Comparison of ENCODE assay signal across 8 cellular contexts in genomic region chr3:150703756-150704344, GRCh38. TPM values are rescaled to one million over a fixed set of nuclear protein-coding genes. Genes with fewer than 3 reads are reported as not detected.
A peak's percentile ranks its signal among the peaks of the same experiment; 100 is the strongest.
DNase-seq lines count a peak whose midpoint lies in the region; ATAC-seq and TF ChIP-seq lines count a peak whose summit lies in the region.

ERICH6 (minus strand) TSS chr3:150703920; CDS start chr3:150703898, 22 bp downstream.

- DNase-seq in GM12865 (ENCODE audit: low read depth) (peak; percentile 95), NCI-H1092 (lab: John Stamatoyannopoulos, UW) (peak; percentile 80), SKM-1 treated with dmso at 0.1 percent for 144 hours (lab: John Stamatoyannopoulos, UW; ENCODE audit: unreplicated experiment) (peak; percentile 78), cardiac septum (ENCODE audit: low spot score) (peak; percentile 95), pons (ENCODE audit: low spot score) (peak; percentile 76), type B pancreatic cell (ENCODE audit: extremely low spot score, unreplicated experiment) (peak; percentile 94)
- DNase-seq in activated naive CD8-positive, alpha-beta T cell treated with anti-CD3 and anti-CD28 coated beads, Interleukin-2, amount 50 U/mL, for 16 hours (ENCODE audit: low read depth, low spot score), result peak; percentile 40

- peaks cover 15% of the 10 kb centered on the region for H3K36me3 Mint-ChIP-seq in type B pancreatic cell

- peak within 1 kb of the TSS; percentile 96 for H3K27ac Mint-ChIP-seq in type B pancreatic cell

- peak within 1 kb of the TSS; percentile 71 for H3K4me3 ChIP-seq in GM12865 (ENCODE audit: low read depth, low read length)

- H3K4me3 Mint-ChIP-seq in type B pancreatic cell, result peak within 1 kb of the TSS; percentile 97

- TF ChIP-seq CTCF in GM12865 (IDR thresholded peaks at IDR 0.05; ENCODE audit: insufficient read depth, low read depth, low read length, missing control alignments) (no peak), type B pancreatic cell (conservative IDR thresholded peaks at IDR 0.05) (peak; percentile 49)

- intact Hi-C loops in cardiac septum (cut with DNase I), result no loop called here

- H3K4me1 Mint-ChIP-seq in type B pancreatic cell (ENCODE audit: unreplicated experiment), result no peaks in the 10 kb centered on the region

- peak; percentile 100 for ATAC-seq in HG02610 (IDR thresholded peaks at IDR 0.05; ENCODE audit: unreplicated experiment)

- H3K9me3 Mint-ChIP-seq in type B pancreatic cell, result peaks cover 8% of the 10 kb centered on the region

- no peaks in the 10 kb centered on the region for H3K27me3 Mint-ChIP-seq in type B pancreatic cell

RNA-seq across cellular contexts. Expression of gene ERICH6, which starts in this region (rescaled TPM):
- total RNA-seq in cardiac septum (0.19 TPM), type B pancreatic cell (ENCODE audit: low replicate concordance) (not detected in 2 replicates)

Comparison
In these comparisons a context has a peak if more than half of its experiments do, and no peak if none do; other contexts are left out.
1. Peak in every context shown above with its lines: DNase-seq, ATAC-seq and H3K4me3 ChIP-seq.
2. Peak in DNase-seq in cardiac septum; RNA of the gene not detected or under 1 TPM.
3. Peak in DNase-seq in type B pancreatic cell; RNA of the gene not detected or under 1 TPM.
4. DNase-seq: peak in every context shown above with its lines; median percentile 95 in GM12865; 95 in cardiac septum; 94 in type B pancreatic cell; 80 in NCI-H1092; 78 in SKM-1 treated with dmso at 0.1 percent for 144 hours; 76 in pons; 40 in activated naive CD8-positive, alpha-beta T cell treated with anti-CD3 and anti-CD28 coated beads, Interleukin-2, amount 50 U/mL, for 16 hours.